In the genomic region with DNA sequence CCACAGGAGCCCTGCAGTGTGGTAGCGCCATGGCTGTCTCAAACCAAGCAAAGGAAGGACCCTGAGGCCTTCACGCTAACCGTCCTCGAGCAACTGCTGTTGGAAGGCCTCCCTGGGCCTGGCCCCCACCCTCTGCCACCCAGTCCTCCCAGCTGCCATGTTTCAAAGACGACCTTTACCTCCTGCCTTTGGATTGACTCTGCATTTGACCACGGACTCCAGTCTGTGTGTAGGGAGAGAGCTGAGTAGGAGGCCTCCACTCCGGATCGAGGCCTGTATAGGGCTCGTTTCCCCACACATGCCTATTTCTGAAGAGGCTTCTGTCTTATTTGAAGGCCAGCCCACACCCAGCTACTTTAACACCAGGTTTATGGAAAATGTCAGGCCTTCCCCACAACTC, we compare ENCODE assay signal across 1 cellular context.
TF ChIP-seq lines count a peak whose summit lies in the region.

No MANE protein-coding gene starts in this region.

TF ChIP-seq in GM23338, 12 proteins besides CTCF, POLR2A, EP300 and RAD21:
- TF ChIP-seq, protein P1, sequence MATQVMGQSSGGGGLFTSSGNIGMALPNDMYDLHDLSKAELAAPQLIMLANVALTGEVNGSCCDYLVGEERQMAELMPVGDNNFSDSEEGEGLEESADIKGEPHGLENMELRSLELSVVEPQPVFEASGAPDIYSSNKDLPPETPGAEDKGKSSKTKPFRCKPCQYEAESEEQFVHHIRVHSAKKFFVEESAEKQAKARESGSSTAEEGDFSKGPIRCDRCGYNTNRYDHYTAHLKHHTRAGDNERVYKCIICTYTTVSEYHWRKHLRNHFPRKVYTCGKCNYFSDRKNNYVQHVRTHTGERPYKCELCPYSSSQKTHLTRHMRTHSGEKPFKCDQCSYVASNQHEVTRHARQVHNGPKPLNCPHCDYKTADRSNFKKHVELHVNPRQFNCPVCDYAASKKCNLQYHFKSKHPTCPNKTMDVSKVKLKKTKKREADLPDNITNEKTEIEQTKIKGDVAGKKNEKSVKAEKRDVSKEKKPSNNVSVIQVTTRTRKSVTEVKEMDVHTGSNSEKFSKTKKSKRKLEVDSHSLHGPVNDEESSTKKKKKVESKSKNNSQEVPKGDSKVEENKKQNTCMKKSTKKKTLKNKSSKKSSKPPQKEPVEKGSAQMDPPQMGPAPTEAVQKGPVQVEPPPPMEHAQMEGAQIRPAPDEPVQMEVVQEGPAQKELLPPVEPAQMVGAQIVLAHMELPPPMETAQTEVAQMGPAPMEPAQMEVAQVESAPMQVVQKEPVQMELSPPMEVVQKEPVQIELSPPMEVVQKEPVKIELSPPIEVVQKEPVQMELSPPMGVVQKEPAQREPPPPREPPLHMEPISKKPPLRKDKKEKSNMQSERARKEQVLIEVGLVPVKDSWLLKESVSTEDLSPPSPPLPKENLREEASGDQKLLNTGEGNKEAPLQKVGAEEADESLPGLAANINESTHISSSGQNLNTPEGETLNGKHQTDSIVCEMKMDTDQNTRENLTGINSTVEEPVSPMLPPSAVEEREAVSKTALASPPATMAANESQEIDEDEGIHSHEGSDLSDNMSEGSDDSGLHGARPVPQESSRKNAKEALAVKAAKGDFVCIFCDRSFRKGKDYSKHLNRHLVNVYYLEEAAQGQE (IDR thresholded peaks at IDR 0.05; ENCODE audit: unreplicated experiment), result no peak
- TF ChIP-seq POLR2AphosphoS5 (IDR thresholded peaks at IDR 0.05; ENCODE audit: low read depth) (no peak; the same call in 1 of the 2 replicates), CREB1 (CRISPR knock-in tag; IDR thresholded peaks at IDR 0.05; ENCODE audit: low read depth) (no peak), ZNF331 (CRISPR knock-in tag; IDR thresholded peaks at IDR 0.05; ENCODE audit: low read depth) (no peak)
TF ChIP-seq in GM23338: peak in this region for 0.
